In genomic region chr10:14864466-14864865, GRCh38 we compare ENCODE assay signal across 1 cellular context. TPM values are rescaled to one million over a fixed set of nuclear protein-coding genes. Genes with fewer than 3 reads are reported as not detected.
"Had no signal": no experiment of that assay in that cellular context is flagged by ENCODE, and none has a peak within 500 bp of the region (broad histone marks: within the 10 kb centered on the region; RNA-seq: fewer than 3 reads in every experiment).

No MANE protein-coding gene starts in this region.

RNA-seq across cellular contexts. Expression of gene CDNF, which starts 26.6 kb away (rescaled TPM):
- total RNA-seq: kidney epithelial cell had no signal
